In the genomic region with DNA sequence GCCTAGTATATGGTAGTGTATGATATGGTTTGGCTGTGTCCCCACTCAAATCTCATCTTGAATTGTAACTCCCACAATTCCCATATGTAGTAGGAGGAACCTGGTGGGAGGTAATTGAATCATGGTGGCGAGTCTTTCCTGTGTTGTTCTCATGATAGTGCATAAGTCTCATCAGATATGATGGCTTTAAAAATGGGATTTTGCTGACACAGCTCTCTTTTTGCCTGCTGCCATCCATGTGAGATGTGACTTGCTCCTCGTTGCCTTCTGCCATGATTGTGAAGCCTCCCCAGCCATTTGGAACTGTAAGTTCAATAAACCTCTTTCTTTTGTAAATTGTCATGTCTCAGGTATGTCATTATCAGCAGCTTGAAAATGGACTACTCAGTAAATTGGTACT, we compare ENCODE assay signal across 2 cellular contexts.
TF ChIP-seq lines count a peak whose summit lies in the region.

No MANE protein-coding gene starts in this region.

TF ChIP-seq in HepG2, 621 proteins besides CTCF, POLR2A, EP300 and RAD21:
- 0 out of 2 replicates have a peak, but pooled peaks have one; percentile 30 for TF ChIP-seq ZNF44 (CRISPR knock-in tag; IDR thresholded peaks at IDR 0.05)
- no peak for TF ChIP-seq SATB2 (CRISPR knock-in tag; IDR thresholded peaks at IDR 0.05)
- no peak for TF ChIP-seq MEF2D (CRISPR knock-in tag; IDR thresholded peaks at IDR 0.05)
- TF ChIP-seq STAG1 (CRISPR knock-in tag; IDR thresholded peaks at IDR 0.05) = no peak
- TF ChIP-seq ZMYM2 (CRISPR knock-in tag; IDR thresholded peaks at IDR 0.05) = peak; percentile 24; the same call in 1 of the 2 replicates
- TF ChIP-seq ZNF317 (CRISPR knock-in tag; IDR thresholded peaks at IDR 0.05) = 0 out of 2 replicates have a peak, but pooled peaks have one; percentile 18
- TF ChIP-seq DNMT1 (CRISPR knock-in tag; IDR thresholded peaks at IDR 0.05) = no peak
- TF ChIP-seq ZNF431 (CRISPR knock-in tag; IDR thresholded peaks at IDR 0.05; ENCODE audit: borderline replicate concordance, low read depth) = 0 out of 2 replicates have a peak, but pooled peaks have one; percentile 88
- TF ChIP-seq POGZ (CRISPR knock-in tag; IDR thresholded peaks at IDR 0.05) = peak; percentile 48; the same call in 1 of the 2 replicates
- peak; percentile 92 to 96 for TF ChIP-seq MAFK (conservative IDR thresholded peaks at IDR 0.05 in 1 of 2, IDR thresholded peaks at IDR 0.05 in 1 of 2; ENCODE audit: low read length in 2 of 2)
- TF ChIP-seq ZFP82 (CRISPR knock-in tag; IDR thresholded peaks at IDR 0.05; ENCODE audit: borderline replicate concordance) = no peak
- TF ChIP-seq MAFF (IDR thresholded peaks at IDR 0.05; ENCODE audit: low read depth, low read length) = peak; percentile 94
- TF ChIP-seq ZNF674 (CRISPR knock-in tag; IDR thresholded peaks at IDR 0.05; ENCODE audit: low read depth) = no peak
- TF ChIP-seq ZNF546 (CRISPR knock-in tag; conservative IDR thresholded peaks at IDR 0.05) = no peak
- TF ChIP-seq AGO1 (IDR thresholded peaks at IDR 0.05; ENCODE audit: low read depth, low read length, poor library complexity, severe bottlenecking) = no peak
- TF ChIP-seq, protein P1, sequence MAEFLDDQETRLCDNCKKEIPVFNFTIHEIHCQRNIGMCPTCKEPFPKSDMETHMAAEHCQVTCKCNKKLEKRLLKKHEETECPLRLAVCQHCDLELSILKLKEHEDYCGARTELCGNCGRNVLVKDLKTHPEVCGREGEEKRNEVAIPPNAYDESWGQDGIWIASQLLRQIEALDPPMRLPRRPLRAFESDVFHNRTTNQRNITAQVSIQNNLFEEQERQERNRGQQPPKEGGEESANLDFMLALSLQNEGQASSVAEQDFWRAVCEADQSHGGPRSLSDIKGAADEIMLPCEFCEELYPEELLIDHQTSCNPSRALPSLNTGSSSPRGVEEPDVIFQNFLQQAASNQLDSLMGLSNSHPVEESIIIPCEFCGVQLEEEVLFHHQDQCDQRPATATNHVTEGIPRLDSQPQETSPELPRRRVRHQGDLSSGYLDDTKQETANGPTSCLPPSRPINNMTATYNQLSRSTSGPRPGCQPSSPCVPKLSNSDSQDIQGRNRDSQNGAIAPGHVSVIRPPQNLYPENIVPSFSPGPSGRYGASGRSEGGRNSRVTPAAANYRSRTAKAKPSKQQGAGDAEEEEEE (CRISPR knock-in tag; IDR thresholded peaks at IDR 0.05; ENCODE audit: borderline replicate concordance) = no peak
- TF ChIP-seq TFAP4 (IDR thresholded peaks at IDR 0.05; ENCODE audit: borderline replicate concordance, low read depth) = no peak
- no peak for TF ChIP-seq HIC2 (CRISPR knock-in tag; IDR thresholded peaks at IDR 0.05; ENCODE audit: low read depth)
- 0 out of 2 replicates have a peak, but pooled peaks have one; percentile 23 for TF ChIP-seq ZNF430 (CRISPR knock-in tag; IDR thresholded peaks at IDR 0.05)
- no peak for TF ChIP-seq ZNF605 (CRISPR knock-in tag; IDR thresholded peaks at IDR 0.05)
- no peak for TF ChIP-seq ARID5B (CRISPR knock-in tag; IDR thresholded peaks at IDR 0.05)
- no peak for TF ChIP-seq ZIK1 (CRISPR knock-in tag; IDR thresholded peaks at IDR 0.05; ENCODE audit: borderline replicate concordance, low read depth)

TF ChIP-seq in K562, 482 proteins besides CTCF, POLR2A, EP300 and RAD21:
- TF ChIP-seq MAFF (IDR thresholded peaks at IDR 0.05; ENCODE audit: low read length) = peak; percentile 59
- TF ChIP-seq MAFG (tag; conservative IDR thresholded peaks at IDR 0.05) = peak; percentile 70
- TF ChIP-seq, protein P2, sequence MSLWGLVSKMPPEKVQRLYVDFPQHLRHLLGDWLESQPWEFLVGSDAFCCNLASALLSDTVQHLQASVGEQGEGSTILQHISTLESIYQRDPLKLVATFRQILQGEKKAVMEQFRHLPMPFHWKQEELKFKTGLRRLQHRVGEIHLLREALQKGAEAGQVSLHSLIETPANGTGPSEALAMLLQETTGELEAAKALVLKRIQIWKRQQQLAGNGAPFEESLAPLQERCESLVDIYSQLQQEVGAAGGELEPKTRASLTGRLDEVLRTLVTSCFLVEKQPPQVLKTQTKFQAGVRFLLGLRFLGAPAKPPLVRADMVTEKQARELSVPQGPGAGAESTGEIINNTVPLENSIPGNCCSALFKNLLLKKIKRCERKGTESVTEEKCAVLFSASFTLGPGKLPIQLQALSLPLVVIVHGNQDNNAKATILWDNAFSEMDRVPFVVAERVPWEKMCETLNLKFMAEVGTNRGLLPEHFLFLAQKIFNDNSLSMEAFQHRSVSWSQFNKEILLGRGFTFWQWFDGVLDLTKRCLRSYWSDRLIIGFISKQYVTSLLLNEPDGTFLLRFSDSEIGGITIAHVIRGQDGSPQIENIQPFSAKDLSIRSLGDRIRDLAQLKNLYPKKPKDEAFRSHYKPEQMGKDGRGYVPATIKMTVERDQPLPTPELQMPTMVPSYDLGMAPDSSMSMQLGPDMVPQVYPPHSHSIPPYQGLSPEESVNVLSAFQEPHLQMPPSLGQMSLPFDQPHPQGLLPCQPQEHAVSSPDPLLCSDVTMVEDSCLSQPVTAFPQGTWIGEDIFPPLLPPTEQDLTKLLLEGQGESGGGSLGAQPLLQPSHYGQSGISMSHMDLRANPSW (CRISPR knock-in tag; IDR thresholded peaks at IDR 0.05) = no peak
- TF ChIP-seq, protein P3, sequence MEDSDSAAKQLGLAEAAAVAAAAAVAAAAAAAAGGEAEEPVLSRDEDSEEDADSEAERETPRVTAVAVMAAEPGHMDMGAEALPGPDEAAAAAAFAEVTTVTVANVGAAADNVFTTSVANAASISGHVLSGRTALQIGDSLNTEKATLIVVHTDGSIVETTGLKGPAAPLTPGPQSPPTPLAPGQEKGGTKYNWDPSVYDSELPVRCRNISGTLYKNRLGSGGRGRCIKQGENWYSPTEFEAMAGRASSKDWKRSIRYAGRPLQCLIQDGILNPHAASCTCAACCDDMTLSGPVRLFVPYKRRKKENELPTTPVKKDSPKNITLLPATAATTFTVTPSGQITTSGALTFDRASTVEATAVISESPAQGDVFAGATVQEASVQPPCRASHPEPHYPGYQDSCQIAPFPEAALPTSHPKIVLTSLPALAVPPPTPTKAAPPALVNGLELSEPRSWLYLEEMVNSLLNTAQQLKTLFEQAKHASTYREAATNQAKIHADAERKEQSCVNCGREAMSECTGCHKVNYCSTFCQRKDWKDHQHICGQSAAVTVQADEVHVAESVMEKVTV (CRISPR knock-in tag; IDR thresholded peaks at IDR 0.05) = no peak
- TF ChIP-seq NR2F6 (CRISPR knock-in tag; IDR thresholded peaks at IDR 0.05) = no peak
- no peak for TF ChIP-seq ZKSCAN3 (CRISPR knock-in tag; IDR thresholded peaks at IDR 0.05)
- TF ChIP-seq ZNF124 (CRISPR knock-in tag; IDR thresholded peaks at IDR 0.05) = no peak
- TF ChIP-seq, protein P4, sequence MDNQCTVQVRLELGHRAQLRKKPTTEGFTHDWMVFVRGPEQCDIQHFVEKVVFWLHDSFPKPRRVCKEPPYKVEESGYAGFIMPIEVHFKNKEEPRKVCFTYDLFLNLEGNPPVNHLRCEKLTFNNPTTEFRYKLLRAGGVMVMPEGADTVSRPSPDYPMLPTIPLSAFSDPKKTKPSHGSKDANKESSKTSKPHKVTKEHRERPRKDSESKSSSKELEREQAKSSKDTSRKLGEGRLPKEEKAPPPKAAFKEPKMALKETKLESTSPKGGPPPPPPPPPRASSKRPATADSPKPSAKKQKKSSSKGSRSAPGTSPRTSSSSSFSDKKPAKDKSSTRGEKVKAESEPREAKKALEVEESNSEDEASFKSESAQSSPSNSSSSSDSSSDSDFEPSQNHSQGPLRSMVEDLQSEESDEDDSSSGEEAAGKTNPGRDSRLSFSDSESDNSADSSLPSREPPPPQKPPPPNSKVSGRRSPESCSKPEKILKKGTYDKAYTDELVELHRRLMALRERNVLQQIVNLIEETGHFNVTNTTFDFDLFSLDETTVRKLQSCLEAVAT (IDR thresholded peaks at IDR 0.05) = no peak
- no peak for TF ChIP-seq ZNF232 (CRISPR knock-in tag; IDR thresholded peaks at IDR 0.05)
- peak; percentile 62 for TF ChIP-seq C11orf30 (IDR thresholded peaks at IDR 0.05; ENCODE audit: low read depth)
- peak; percentile 66 for TF ChIP-seq MAFK (IDR thresholded peaks at IDR 0.05; ENCODE audit: low read length)
- peak; percentile 79 for TF ChIP-seq ZNF316 (IDR thresholded peaks at IDR 0.05)
